ENCODE assay signal across 1 cellular context in genomic region chr6:27280540-27281000, GRCh38.
TF ChIP-seq lines count a peak whose summit lies in the region.

No MANE protein-coding gene starts in this region.

TF ChIP-seq in H1, 55 proteins besides CTCF, POLR2A, EP300 and RAD21 (continued from another document):
- TF ChIP-seq ASH2L (IDR thresholded peaks at IDR 0.05; ENCODE audit: low read length) (peak; percentile 69), EGR1 (IDR thresholded peaks at IDR 0.05; ENCODE audit: borderline replicate concordance, low read depth, low read length) (no peak), TAF7 (optimal IDR thresholded peaks at IDR 0.05; ENCODE audit: borderline replicate concordance, low read depth, low read length) (no peak), E2F6 (IDR thresholded peaks at IDR 0.05) (no peak), POU5F1 (IDR thresholded peaks at IDR 0.05; ENCODE audit: low read depth, low read length) (no peak), NRF1 (IDR thresholded peaks at IDR 0.05; ENCODE audit: low read depth, low read length) (no peak)
TF ChIP-seq in H1: peak in this region for 1.
